In genomic region chr17:32755045-32755805, GRCh38 we compare ENCODE assay signal across 7 cellular contexts.
DNase-seq lines count a peak whose midpoint lies in the region; ATAC-seq and TF ChIP-seq lines count a peak whose summit lies in the region.

No MANE protein-coding gene starts in this region.

- H2BK5ac ChIP-seq in neuronal stem cell (ENCODE audit: low read length) = no peak overlapping the region

- H3K79me1 ChIP-seq in neuronal stem cell (ENCODE audit: low read depth, low read length) = no peaks in the 10 kb centered on the region

- H2BK15ac ChIP-seq in neuronal stem cell (ENCODE audit: low read length) = no peak overlapping the region

- DNase-seq in GM10266 (ENCODE audit: extremely low spot score) = peak; percentile 47
- peak; percentile 56 for DNase-seq in NCI-H1092 treated with DMSO at 0.1 percent for 48 hours (lab: John Stamatoyannopoulos, UW)
- peak; percentile 44 for DNase-seq in SKM-1 (lab: John Stamatoyannopoulos, UW; ENCODE audit: unreplicated experiment)
- DNase-seq in fibroblast of mammary gland (ENCODE audit: low read depth) = peak; percentile 77
- DNase-seq in neuronal stem cell (ENCODE audit: low spot score) = peak; percentile 39
- no peak for DNase-seq in activated CD4-positive, alpha-beta T cell treated with anti-CD3 and anti-CD28 coated beads for 4 hours

- no peak overlapping the region for H2AFZ ChIP-seq in neuronal stem cell (ENCODE audit: low read length)

- no peaks in the 10 kb centered on the region for H3K9me3 ChIP-seq in neuronal stem cell (replicated peaks in 1 of 2; ENCODE audit: control insufficient read depth in 2 of 2, insufficient read depth in 1 of 2, low read depth in 1 of 2, low read length in 2 of 2)

- H3K4me3 ChIP-seq in fibroblast of mammary gland (ENCODE audit: control insufficient read depth, low read depth, low read length) (no peak overlapping the region), neuronal stem cell (ENCODE audit: low read length in 2 of 2) (no peak overlapping the region)

- H3K4ac ChIP-seq in neuronal stem cell (ENCODE audit: low read length) = no peak overlapping the region

- H2BK12ac ChIP-seq in neuronal stem cell (ENCODE audit: low read length) = no peak overlapping the region

- no peaks in the 10 kb centered on the region for H3K27me3 ChIP-seq in neuronal stem cell (ENCODE audit: control insufficient read depth in 3 of 3, insufficient read depth in 3 of 3, low read depth in 1 of 3, low read length in 3 of 3)

- ATAC-seq in HG02884 (IDR thresholded peaks at IDR 0.05; ENCODE audit: unreplicated experiment) = no peak

- WGBS in neuronal stem cell (ENCODE audit: extremely low coverage in 2 of 2, insufficient read length in 2 of 2, insufficient replicate concordance in 1 of 2), 2 donors = no CpG with 5 or more reads among the region's 7 CpGs

- H3K4me2 ChIP-seq in neuronal stem cell (ENCODE audit: insufficient read depth, low read length, poor library complexity, severe bottlenecking) = no peak overlapping the region

- no peaks in the 10 kb centered on the region for H3K36me3 ChIP-seq in neuronal stem cell (replicated peaks in 1 of 2; ENCODE audit: control insufficient read depth in 2 of 2, insufficient read depth in 2 of 2, low read length in 2 of 2)

- no peak overlapping the region for H3K9ac ChIP-seq in neuronal stem cell (ENCODE audit: low read depth, low read length, poor library complexity)

- no peak overlapping the region for H3K18ac ChIP-seq in neuronal stem cell (ENCODE audit: low read length)

- H4K8ac ChIP-seq in neuronal stem cell (ENCODE audit: low read depth, low read length) = no peak overlapping the region

- no peak overlapping the region for H4K91ac ChIP-seq in neuronal stem cell (ENCODE audit: low read depth, low read length, poor library complexity)

- TF ChIP-seq CTCF in GM10266 (IDR thresholded peaks at IDR 0.05; ENCODE audit: control insufficient read depth, insufficient read depth, low read depth, missing control alignments) (peak; percentile 22), fibroblast of mammary gland (conservative IDR thresholded peaks at IDR 0.05; ENCODE audit: control insufficient read depth, insufficient read depth, low read depth, low read length) (peak; percentile 45)

- H3K14ac ChIP-seq in neuronal stem cell (ENCODE audit: low read length) = no peak overlapping the region

- H3K4me1 ChIP-seq in neuronal stem cell (ENCODE audit: control insufficient read depth in 2 of 2, insufficient read depth in 1 of 2, low read depth in 1 of 2, low read length in 2 of 2) = no peaks in the 10 kb centered on the region

- H3K23ac ChIP-seq in neuronal stem cell (ENCODE audit: low read depth, low read length, poor library complexity) = no peak overlapping the region

- H3K27ac ChIP-seq in neuronal stem cell (replicated peaks; ENCODE audit: low read length) = no peak overlapping the region

- H2BK120ac ChIP-seq in neuronal stem cell (ENCODE audit: low read depth, low read length) = no peak overlapping the region

- H2AK5ac ChIP-seq in neuronal stem cell (ENCODE audit: low read depth, low read length) = no peak overlapping the region

Comparison
In these comparisons a context has a peak if more than half of its experiments do, and no peak if none do; other contexts are left out.
1. DNase-seq: peak in GM10266 (single experiment), NCI-H1092 treated with DMSO at 0.1 percent for 48 hours (single experiment), SKM-1 (single experiment), fibroblast of mammary gland (single experiment) and neuronal stem cell (single experiment); none in activated CD4-positive, alpha-beta T cell treated with anti-CD3 and anti-CD28 coated beads for 4 hours (0 of 2).